1 cellular context compared by ENCODE assay signal in genomic region chr3:197554562-197555280, GRCh38.
TF ChIP-seq lines count a peak whose summit lies in the region.

No MANE protein-coding gene starts in this region.

TF ChIP-seq in SK-N-SH, 30 proteins besides CTCF, POLR2A, EP300 and RAD21 (continued from another document):
- TF ChIP-seq PBX3 (IDR thresholded peaks at IDR 0.05), result peak; percentile 49
- peak; percentile 97 for TF ChIP-seq CHD2 (IDR thresholded peaks at IDR 0.05; ENCODE audit: low read length, partially characterized antibody)
- TF ChIP-seq TCF12 (IDR thresholded peaks at IDR 0.05), result peak; percentile 27; the same call in 1 of the 2 replicates
- TF ChIP-seq USF1 (IDR thresholded peaks at IDR 0.05; ENCODE audit: borderline replicate concordance, low read depth), result peak; percentile 40; the same call in 1 of the 2 replicates
- peak; percentile 82 for TF ChIP-seq MAX (IDR thresholded peaks at IDR 0.05; ENCODE audit: low read depth)
- no peak for TF ChIP-seq JUND (IDR thresholded peaks at IDR 0.05)
- 0 out of 2 replicates have a peak, but pooled peaks have one; percentile 16 for TF ChIP-seq ELF1 (IDR thresholded peaks at IDR 0.05)
- TF ChIP-seq RCOR1 (IDR thresholded peaks at IDR 0.05; ENCODE audit: low read length), result peak; percentile 65
- no peak for TF ChIP-seq RFX5 (IDR thresholded peaks at IDR 0.05; ENCODE audit: low read length)
- peak; percentile 95 for TF ChIP-seq ZBTB33 (IDR thresholded peaks at IDR 0.05; ENCODE audit: borderline replicate concordance, low read depth)
TF ChIP-seq in SK-N-SH: peak in this region for 16.
